17 cellular contexts compared by ENCODE assay signal in the genomic region with DNA sequence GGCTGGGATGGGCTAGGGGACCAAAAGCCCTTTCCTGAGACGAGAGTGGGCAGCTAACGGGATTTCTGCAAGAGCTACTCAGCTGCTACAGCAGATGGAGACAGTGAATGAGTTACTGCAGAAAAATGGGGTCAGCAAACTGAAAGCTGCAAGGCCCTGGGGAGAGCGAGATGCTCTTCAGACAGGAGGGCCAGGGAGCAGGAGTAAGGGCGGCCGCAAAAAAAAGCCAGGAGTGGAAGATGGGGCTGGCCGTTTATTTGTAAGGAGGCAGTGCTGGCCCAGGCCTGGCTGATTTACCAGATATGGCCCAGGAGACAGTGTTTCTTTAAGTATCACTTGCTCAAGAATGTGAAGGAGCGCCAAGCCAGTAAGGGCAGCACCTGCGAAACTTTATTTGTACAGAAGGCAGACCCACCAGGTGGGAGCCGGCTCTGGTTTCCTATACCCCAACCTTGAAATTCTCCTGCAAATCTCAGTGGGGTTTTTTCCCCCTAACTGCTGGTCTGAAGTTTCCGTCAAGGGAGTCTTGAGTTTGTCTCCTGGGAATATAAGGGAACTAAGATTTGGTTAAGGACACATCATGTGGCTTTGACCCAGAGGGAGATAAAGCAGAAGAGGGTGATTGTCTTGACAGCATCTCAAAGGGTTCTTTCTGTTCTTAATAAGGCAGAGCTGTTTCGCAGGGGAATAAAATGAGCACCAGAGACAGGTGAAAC. TPM values are rescaled to one million over a fixed set of nuclear protein-coding genes. Genes with fewer than 3 reads are reported as not detected.
DNase-seq lines count a peak whose midpoint lies in the region; ATAC-seq, FAIRE-seq and TF ChIP-seq lines count a peak whose summit lies in the region.
"Had no signal": no experiment of that assay in that cellular context is flagged by ENCODE, and none has a peak within 500 bp of the region (broad histone marks: within the 10 kb centered on the region; RNA-seq: fewer than 3 reads in every experiment).

No MANE protein-coding gene starts in this region.

- no peak overlapping the region for H3K4me3 Mint-ChIP-seq in GM23338
- H3K4me3 Mint-ChIP-seq in stimulated activated naive B cell treated with anti-CD40 and anti-IgM and Interleukin-4, amounts not matched to agents 10 μg/mL and 1 μg/mL and 100 μg/mL, for 72 hours: peak overlapping the region; percentile 33 to 52
- no peak overlapping the region for H3K4me3 Mint-ChIP-seq in CD4-positive, alpha-beta memory T cell
- H3K4me3 Mint-ChIP-seq: neural crest cell had no signal

- H4K20me1 ChIP-seq in GM23338 (replicated peaks; ENCODE audit: insufficient read depth): no peaks in the 10 kb centered on the region
- H4K20me1 ChIP-seq in GM12878 (ENCODE audit: control insufficient read depth, insufficient read depth): no peaks in the 10 kb centered on the region

- in situ Hi-C loops in GM12878 (cut with MboI): loop anchor here (5.0 kb wide), 3 partner anchors 137 to 232 kb away; no protein-coding TSS in a partner anchor

- no peak for FAIRE-seq in GM12878 (lab: Jason Lieb, UNC)
- FAIRE-seq: GM12891 had no signal

- H3K27me3 ChIP-seq in GM23338 (ENCODE audit: insufficient read depth) (no peaks in the 10 kb centered on the region), GM12878 (replicated peaks in 1 of 2; ENCODE audit: control insufficient read depth in 2 of 2, insufficient read depth in 2 of 2, low read length in 1 of 2) (no peaks in the 10 kb centered on the region)
- no peaks in the 10 kb centered on the region for H3K27me3 ChIP-seq in CD4-positive, alpha-beta memory T cell (ENCODE audit: insufficient read depth, low read length)

- intact Hi-C loops in GM12878 (cut with micrococcal nuclease; ENCODE audit: unreplicated experiment): no loop called here
- intact Hi-C loops in CD4-positive, alpha-beta memory T cell (cut with micrococcal nuclease): no loop called here

- H3K36me3 ChIP-seq in GM23338 (ENCODE audit: insufficient read depth) (peaks cover 5% of the 10 kb centered on the region; the same call in 1 of the 2 replicates), GM12878 (ENCODE audit: control insufficient read depth in 2 of 2, insufficient read depth in 2 of 2, low read length in 1 of 2) (peaks cover 32 to 37% of the 10 kb centered on the region in 2 experiments)
- peaks cover 30% of the 10 kb centered on the region for H3K36me3 ChIP-seq in CD4-positive, alpha-beta memory T cell (ENCODE audit: insufficient read depth, low read length)

- CTCF ChIA-PET in GM12878 (lab: Yijun Ruan, JAX): interaction anchor here (1.1 to 8.1 kb wide), 10 partner anchors 13 to 232 kb away, joined by 3 to 252 read pairs (median 5); partner anchors contain the start of gene ISCU
- CTCF ChIA-PET in CD4-positive, alpha-beta memory T cell (lab: Charles Lee; ENCODE audit: partially characterized antibody): interaction anchor here (0.6 to 12.0 kb wide), 6 partner anchors 67 to 233 kb away, joined by 3 to 368 read pairs (median 41); partner anchors contain the start of gene ISCU

- H3K4me3 ChIP-seq in GM23338 (no peak overlapping the region), GM12878 (no peak overlapping the region)
- no peak overlapping the region for H3K4me3 ChIP-seq in CD4-positive, alpha-beta memory T cell (ENCODE audit: low read length in 2 of 2)
- H3K4me3 ChIP-seq: PC-9 had no signal

- no peak for TF ChIP-seq RAD21 in GM12878 (IDR thresholded peaks at IDR 0.05; ENCODE audit: insufficient read depth, low read depth, low read length)

- H3K27me3 Mint-ChIP-seq in GM23338 (ENCODE audit: insufficient read depth, low read depth, poor library complexity): peaks cover 4% of the 10 kb centered on the region
- no peaks in the 10 kb centered on the region for H3K27me3 Mint-ChIP-seq in stimulated activated naive B cell treated with anti-CD40 and anti-IgM and Interleukin-4, amounts not matched to agents 10 μg/mL and 1 μg/mL and 100 μg/mL, for 72 hours
- H3K27me3 Mint-ChIP-seq in CD4-positive, alpha-beta memory T cell: no peaks in the 10 kb centered on the region

- peaks cover 25% of the 10 kb centered on the region for H3K4me1 ChIP-seq in GM23338 (ENCODE audit: insufficient read depth)
- peaks cover 9% of the 10 kb centered on the region; the same call in 1 of the 2 replicates for H3K4me1 ChIP-seq in GM12878 (ENCODE audit: control insufficient read depth, insufficient read depth, low read length)
- H3K4me1 ChIP-seq in CD4-positive, alpha-beta memory T cell (ENCODE audit: insufficient read depth, low read length): no peaks in the 10 kb centered on the region

- H3K27ac Mint-ChIP-seq in GM23338: no peak overlapping the region
- H3K27ac Mint-ChIP-seq in stimulated activated naive B cell treated with anti-CD40 and anti-IgM and Interleukin-4, amounts not matched to agents 10 μg/mL and 1 μg/mL and 100 μg/mL, for 72 hours: peak overlapping the region; percentile 83
- H3K27ac Mint-ChIP-seq in CD4-positive, alpha-beta memory T cell: no peak overlapping the region

- no peaks in the 10 kb centered on the region for H3K79me2 ChIP-seq in GM23338 (replicated peaks; ENCODE audit: insufficient read depth)
- no peaks in the 10 kb centered on the region for H3K79me2 ChIP-seq in GM12878 (ENCODE audit: control insufficient read depth, insufficient read depth, low read length)

- H3K27ac ChIP-seq in GM23338 (ENCODE audit: low read depth): 0 out of 2 replicates have a peak overlapping the region, but pooled peaks have one; percentile 70
- no peak overlapping the region for H3K27ac ChIP-seq in GM12878 (ENCODE audit: control insufficient read depth, insufficient read depth)
- no peak overlapping the region for H3K27ac ChIP-seq in CD4-positive, alpha-beta memory T cell (ENCODE audit: low read depth, low read length)
- H3K27ac ChIP-seq: PC-9 had no signal

- TF ChIP-seq EP300 in GM12878 (IDR thresholded peaks at IDR 0.05; ENCODE audit: borderline replicate concordance in 1 of 2, control insufficient read depth in 1 of 2, low read depth in 2 of 2, low read length in 2 of 2): no peak; a peak in 1 of 4 replicates

- H3K9ac ChIP-seq in GM12878 (ENCODE audit: control insufficient read depth, insufficient read depth, low read length): no peak overlapping the region

- no peak overlapping the region for H2AFZ ChIP-seq in GM23338
- no peak overlapping the region for H2AFZ ChIP-seq in GM12878 (ENCODE audit: control insufficient read depth, low read depth, low read length)
- H2AFZ ChIP-seq: PC-9 had no signal

- H3K36me3 Mint-ChIP-seq in GM23338 (ENCODE audit: low read depth): peaks cover 49% of the 10 kb centered on the region
- H3K36me3 Mint-ChIP-seq in stimulated activated naive B cell treated with anti-CD40 and anti-IgM and Interleukin-4, amounts not matched to agents 10 μg/mL and 1 μg/mL and 100 μg/mL, for 72 hours: peaks cover 36 to 55% of the 10 kb centered on the region in 2 donors
- H3K36me3 Mint-ChIP-seq in CD4-positive, alpha-beta memory T cell: peaks cover 20 to 46% of the 10 kb centered on the region in 2 donors

- H3K9me3 ChIP-seq in GM12878 (replicated peaks; ENCODE audit: control insufficient read depth, insufficient read depth, low read length): no peaks in the 10 kb centered on the region; the same call in 2 of the 3 replicates
- no peaks in the 10 kb centered on the region for H3K9me3 ChIP-seq in CD4-positive, alpha-beta memory T cell (ENCODE audit: control insufficient read depth in 1 of 2, low read length in 2 of 2)

- H3F3A ChIP-seq in GM23338 (replicated peaks; ENCODE audit: low read depth): no peaks in the 10 kb centered on the region

- ATAC-seq in GM23338 (no peak), GM12878 (0 out of 3 replicates have a peak, but pooled peaks have one; percentile 21), GM21526 (IDR thresholded peaks at IDR 0.05; ENCODE audit: low FRiP score, unreplicated experiment) (no peak), HG03097 (IDR thresholded peaks at IDR 0.05; ENCODE audit: low FRiP score, unreplicated experiment) (no peak)
- peak; percentile 89 to 90 for ATAC-seq in stimulated activated naive B cell treated with anti-CD40 and anti-IgM and Interleukin-4, amounts not matched to agents 10 μg/mL and 1 μg/mL and 100 μg/mL, for 72 hours (replicated peaks)
- ATAC-seq: left lobe of liver had no signal

- H3K9me3 Mint-ChIP-seq in GM23338: peaks cover 9% of the 10 kb centered on the region; the same call in 2 of the 3 replicates
- H3K9me3 Mint-ChIP-seq in stimulated activated naive B cell treated with anti-CD40 and anti-IgM and Interleukin-4, amounts not matched to agents 10 μg/mL and 1 μg/mL and 100 μg/mL, for 72 hours: peaks cover 0 to 2% of the 10 kb centered on the region in 2 donors
- no peaks in the 10 kb centered on the region for H3K9me3 Mint-ChIP-seq in CD4-positive, alpha-beta memory T cell
- H3K9me3 Mint-ChIP-seq: neural crest cell had no signal

- POLR2A ChIA-PET in GM12878 (lab: Charles Lee): interaction anchor here (1.0 to 1.5 kb wide), 3 partner anchors 133 to 182 kb away, joined by 3 to 5 read pairs (median 4); no protein-coding TSS in a partner anchor
- POLR2A ChIA-PET in CD4-positive, alpha-beta memory T cell (lab: Charles Lee; ENCODE audit: partially characterized antibody): no interaction called here

- TF ChIP-seq CTCF in GM23338 (conservative IDR thresholded peaks at IDR 0.05; ENCODE audit: low read depth in 2 of 2) (no peak), GM12878 (IDR thresholded peaks at IDR 0.05 in 2 of 3, conservative IDR thresholded peaks at IDR 0.05 in 1 of 3; ENCODE audit: control insufficient read depth in 2 of 3, extremely low read depth in 1 of 3, insufficient read depth in 1 of 3, low read depth in 3 of 3, low read length in 3 of 3) (no peak)

- TF ChIP-seq POLR2A in GM12878 (IDR thresholded peaks at IDR 0.05; ENCODE audit: low read depth, low read length): no peak

- SMC1A ChIA-PET in GM12878 (lab: Charles Lee; ENCODE audit: uncharacterized antibody, unreplicated experiment): interaction anchor here (0.9 to 8.6 kb wide), 10 partner anchors 8 to 231 kb away, joined by 3 to 293 read pairs (median 6); partner anchors contain the start of gene SELPLG

- H3K4me1 Mint-ChIP-seq in GM23338: peaks cover 28% of the 10 kb centered on the region
- peaks cover 16 to 24% of the 10 kb centered on the region in 2 donors for H3K4me1 Mint-ChIP-seq in stimulated activated naive B cell treated with anti-CD40 and anti-IgM and Interleukin-4, amounts not matched to agents 10 μg/mL and 1 μg/mL and 100 μg/mL, for 72 hours
- peaks cover 0 to 5% (median under 1%) of the 10 kb centered on the region in 4 donors for H3K4me1 Mint-ChIP-seq in CD4-positive, alpha-beta memory T cell

- H3K4me2 ChIP-seq in GM23338 (no peak overlapping the region), GM12878 (ENCODE audit: control insufficient read depth, insufficient read depth) (no peak overlapping the region)
- H3K4me2 ChIP-seq: PC-9 had no signal

- DNase-seq in GM23338 (ENCODE audit: low spot score) (no peak), GM12878 (ENCODE audit: low read depth, low spot score) (no peak), left kidney (ENCODE audit: low read depth, low spot score) (peak; percentile 34), dedifferentiated amniotic fluid mesenchymal stem cell (ENCODE audit: extremely low spot score) (no peak)
- peak; percentile 19 for DNase-seq in stimulated activated naive B cell treated with anti-CD40 and anti-IgM and Interleukin-4, amounts not matched to agents 10 μg/mL and 1 μg/mL and 100 μg/mL, for 72 hours
- no peak for DNase-seq in CD4-positive, alpha-beta memory T cell
- DNase-seq: activated CD4-positive, alpha-beta T cell treated with anti-CD3 and anti-CD28 coated beads, Interleukin-2, amount 50 U/mL, for 1 hour; activated T-cell treated with anti-CD3 and anti-CD28 coated beads, Interleukin-2, amount 50 U/mL, for 48 hours; NCI-H1105 treated with DMSO at 0.1 percent for 48 hours; NCI-H345; PC-9; stimulated activated CD4-positive, alpha-beta T cell treated with anti-CD3 and anti-CD28 coated beads, Interleukin-12 subunit alpha, Interleukin-12 subunit beta, amount 100 ng/mL, for 4 hours had no signal

- no peaks in the 10 kb centered on the region for H3K9me2 ChIP-seq in GM23338 (ENCODE audit: insufficient read depth)

- BruUV-seq in GM12878 (replicated peaks; lab: Mats Ljungman, UMichigan): no TSS peak

- WGBS in GM12878 (ENCODE audit: insufficient coverage, insufficient replicate concordance, low lambda C conversion rate, missing lambda C conversion rate): 70% methylated on average over 11 of the region's 11 CpGs

- RAD21 ChIA-PET in GM12878 (lab: Charles Lee; ENCODE audit: unreplicated experiment): interaction anchor here (1.1 to 9.6 kb wide), 8 partner anchors 12 to 238 kb away, joined by 3 to 182 read pairs (median 4); partner anchors contain the start of gene ISCU

RNA-seq across cellular contexts. Expression of gene SSH1, which starts 57.7 kb away (rescaled TPM):
- total RNA-seq in GM23338 (2014; rRNA removed; shearing (Covaris generic)): 10.8 and 11.8 TPM in 2 replicates
- 3.4 and 3.6 TPM in 2 replicates for polyA plus RNA-seq in GM23338 (2016; fragmentation: Nextera tagmentation; extraction: Ambion mirVana)
- 94.7 and 103 TPM in 2 replicates for total RNA-seq in GM12878 (2013; cell fraction: nucleolus; rRNA removed)
- total RNA-seq in GM12878 (2014; rRNA removed): 7.1 and 7.2 TPM in 2 replicates
- 5.6 and 7.3 TPM in 2 replicates for total RNA-seq in GM12878 (2014; rRNA removed; fragmentation: Illumina TruSeq; extraction: Trizol)
- 28.6 and 29.9 TPM in 2 replicates for total RNA-seq in GM12878 (2021)
- polyA plus RNA-seq in GM12878 (2011; ENCODE audit: low read depth): 5.3 TPM
- polyA plus RNA-seq in GM12878 (2011; rRNA removed): 17.7 and 23.7 TPM in 2 replicates
- 20.9 and 21.1 TPM in 2 replicates for polyA plus RNA-seq in GM12878 (2011; cell fraction: cytosol; rRNA removed)
- 27.3 and 35.4 TPM in 2 replicates for polyA plus RNA-seq in GM12878 (2011; cell fraction: nucleus; rRNA removed)
- 10.0 and 10.9 TPM in 2 replicates for polyA plus RNA-seq in GM12878 (2012)
- polyA plus RNA-seq in GM12878 (2014; fragmentation: Illumina TruSeq; extraction: Trizol): 10.6 and 10.8 TPM in 2 replicates
- polyA plus RNA-seq in GM12878 (2014; fragmentation: Nextera tagmentation; extraction: Ambion mirVana): 1 to 10 TPM; 1.5 to 1.6 TPM
- 11.8 and 12.4 TPM in 2 replicates for polyA plus RNA-seq in GM12878 (2014; rRNA removed)
- 10 to 100 TPM; 12.1 to 12.7 TPM for polyA plus RNA-seq in GM12878 (2016; fragmentation: Nextera tagmentation; extraction: Ambion mirVana)
- 33.6 and 36.7 TPM in 2 replicates for polyA minus RNA-seq in GM12878 (2011; rRNA and poly(A)+ RNA removed)
- 11.8 and 12.2 TPM in 2 replicates for polyA minus RNA-seq in GM12878 (2011; cell fraction: cytosol; rRNA and poly(A)+ RNA removed)
- polyA minus RNA-seq in GM12878 (2011; cell fraction: nucleus; rRNA and poly(A)+ RNA removed): 15.5 and 33.2 TPM in 2 replicates
- total RNA-seq in CD4-positive, alpha-beta memory T cell: 10 to 100 TPM; 32.3 to 38.0 TPM
- polyA plus RNA-seq in CD4-positive, alpha-beta memory T cell: 1 to 10 TPM; 1.4 to 9.3 TPM

Comparison
In these comparisons a context has a peak if more than half of its experiments do, and no peak if none do; other contexts are left out.
1. ATAC-seq: peak in GM12878 (single experiment) and stimulated activated naive B cell treated with anti-CD40 and anti-IgM and Interleukin-4, amounts not matched to agents 10 μg/mL and 1 μg/mL and 100 μg/mL, for 72 hours (2 of 2); none in GM23338 (single experiment), GM21526 (single experiment) and HG03097 (single experiment).
2. DNase-seq: peak in left kidney (single experiment) and stimulated activated naive B cell treated with anti-CD40 and anti-IgM and Interleukin-4, amounts not matched to agents 10 μg/mL and 1 μg/mL and 100 μg/mL, for 72 hours (single experiment); none in GM23338 (single experiment), GM12878 (single experiment), dedifferentiated amniotic fluid mesenchymal stem cell (single experiment) and CD4-positive, alpha-beta memory T cell (0 of 5).
3. H3K4me3 Mint-ChIP-seq: peak in stimulated activated naive B cell treated with anti-CD40 and anti-IgM and Interleukin-4, amounts not matched to agents 10 μg/mL and 1 μg/mL and 100 μg/mL, for 72 hours (2 of 2); none in GM23338 (single experiment) and CD4-positive, alpha-beta memory T cell (0 of 8).